In genomic region chr20:20706285-20706684, GRCh38 we compare ENCODE assay signal across 16 cellular contexts.
"Had no signal": no experiment of that assay in that cellular context is flagged by ENCODE, and none has a peak within 500 bp of the region (broad histone marks: within the 10 kb centered on the region; RNA-seq: fewer than 3 reads in every experiment).

No MANE protein-coding gene starts in this region.

- H3K4me1 ChIP-seq: colonic mucosa had no signal

- H3K4me3 ChIP-seq: colonic mucosa, mucosa of descending colon had no signal

- H3K27me3 ChIP-seq: brain microvascular endothelial cell, colonic mucosa had no signal

- H3K9me3 ChIP-seq: colonic mucosa, mucosa of descending colon had no signal

- H3K27ac ChIP-seq: brain microvascular endothelial cell, colonic mucosa, epithelial cell of prostate had no signal

- DNase-seq: activated CD4-positive, alpha-beta T cell treated with anti-CD3 and anti-CD28 coated beads, Interleukin-2, amount 10 ng/mL, durations not matched to agents 24 days and 14 days; activated CD8-positive, alpha-beta T cell treated with anti-CD3 and anti-CD28 coated beads for 36 hours; activated naive CD4-positive, alpha-beta T cell treated with Interleukin-2 at 50 U/mL for 16 hours; activated T-cell treated with anti-CD3 and anti-CD28 coated beads, Interleukin-2, amount 50 U/mL, for 1 hour; anterior cingulate cortex; brain microvascular endothelial cell; colonic mucosa; endodermal cell; foreskin fibroblast; hippocampal formation; islet precursor cell; mucosa of descending colon; naive B cell; stimulated activated CD4-positive, alpha-beta T cell treated with anti-CD3 and anti-CD28 coated beads, Interleukin-4, amount 100 ng/mL, for 4 hours; T-cell had no signal

- H3K36me3 ChIP-seq: brain microvascular endothelial cell, colonic mucosa had no signal
